Comparison of ENCODE assay signal across 28 cellular contexts in the genomic region with DNA sequence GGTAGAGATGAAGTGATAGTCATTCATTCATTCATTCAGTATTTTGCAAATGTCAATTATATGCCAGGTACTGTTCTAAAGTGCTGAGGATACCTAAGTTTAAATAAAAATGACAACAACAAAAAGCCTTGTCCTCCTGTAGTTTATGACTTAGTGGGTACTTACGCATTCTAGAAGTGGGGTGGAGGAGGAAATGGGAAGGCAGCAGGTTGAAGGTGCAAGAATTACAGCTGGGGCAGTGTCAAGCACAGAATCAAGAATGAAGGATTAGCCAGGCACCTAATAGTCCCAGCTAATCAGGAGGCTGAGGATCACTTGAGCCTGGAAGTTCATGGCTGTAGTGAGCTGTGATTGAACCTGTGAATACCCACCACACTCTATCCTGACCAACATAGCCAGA.
"Had no signal": no experiment of that assay in that cellular context is flagged by ENCODE, and none has a peak within 500 bp of the region (broad histone marks: within the 10 kb centered on the region; RNA-seq: fewer than 3 reads in every experiment).

No MANE protein-coding gene starts in this region.

- H3K4me3 Mint-ChIP-seq: stimulated activated effector memory CD8-positive, alpha-beta T cell treated with anti-CD3 and anti-CD28 coated beads, Interleukin-12 subunit alpha, Interleukin-12 subunit beta, amount 100 ng/mL, for 72 hours; stimulated activated memory B cell treated with anti-CD40 and anti-IgM and Interleukin-4, amounts not matched to agents 10 μg/mL and 1 μg/mL and 100 μg/mL, for 72 hours; stimulated activated naive B cell treated with anti-CD40 and anti-IgM and Interleukin-4, amounts not matched to agents 10 μg/mL and 1 μg/mL and 100 μg/mL, for 72 hours; stimulated activated naive CD8-positive, alpha-beta T cell treated with anti-CD3 and anti-CD28 coated beads, Interleukin-15, amount 100 ng/mL, for 72 hours; stimulated activated naive CD8-positive, alpha-beta T cell treated with anti-CD3 and anti-CD28 coated beads, Interleukin-15, Interleukin-2, amounts not matched to agents 100 ng/mL and 50 ng/mL, for 24 hours; type B pancreatic cell had no signal

- H3K9me3 Mint-ChIP-seq: stimulated activated effector memory CD8-positive, alpha-beta T cell treated with anti-CD3 and anti-CD28 coated beads, Interleukin-12 subunit alpha, Interleukin-12 subunit beta, amount 100 ng/mL, for 72 hours; stimulated activated naive CD8-positive, alpha-beta T cell treated with anti-CD3 and anti-CD28 coated beads, Interleukin-15, amount 100 ng/mL, for 72 hours; type B pancreatic cell had no signal

- H3K9me3 ChIP-seq: stomach, suprapubic skin, testis, thoracic aorta, thyroid gland, tibial artery, tibial nerve, transverse colon, upper lobe of left lung, upper lobe of right lung, uterus, vagina had no signal

- H3K36me3 Mint-ChIP-seq: stimulated activated effector memory CD8-positive, alpha-beta T cell treated with anti-CD3 and anti-CD28 coated beads, Interleukin-12 subunit alpha, Interleukin-12 subunit beta, amount 100 ng/mL, for 72 hours; stimulated activated memory B cell treated with anti-CD40 and anti-IgM and Interleukin-4, amounts not matched to agents 10 μg/mL and 1 μg/mL and 100 μg/mL, for 72 hours; type B pancreatic cell had no signal

- H3K4me1 ChIP-seq: testis, tibial artery, transverse colon, upper lobe of left lung, upper lobe of right lung, uterus, vagina had no signal

- H3K27me3 Mint-ChIP-seq: stimulated activated memory B cell treated with anti-CD40 and anti-IgM and Interleukin-4, amounts not matched to agents 10 μg/mL and 1 μg/mL and 100 μg/mL, for 72 hours; stimulated activated naive CD8-positive, alpha-beta T cell treated with anti-CD3 and anti-CD28 coated beads, Interleukin-15, Interleukin-2, amounts not matched to agents 100 ng/mL and 50 ng/mL, for 24 hours; type B pancreatic cell had no signal

- ATAC-seq: stimulated activated effector memory CD8-positive, alpha-beta T cell treated with anti-CD3 and anti-CD28 coated beads, Interleukin-12 subunit alpha, Interleukin-12 subunit beta, amount 100 ng/mL, for 72 hours; stimulated activated memory B cell treated with anti-CD40 and anti-IgM and Interleukin-4, amounts not matched to agents 10 μg/mL and 1 μg/mL and 100 μg/mL, for 72 hours; stimulated activated naive B cell treated with anti-CD40 and anti-IgM and Interleukin-4, amounts not matched to agents 10 μg/mL and 1 μg/mL and 100 μg/mL, for 72 hours; stimulated activated naive CD8-positive, alpha-beta T cell treated with anti-CD3 and anti-CD28 coated beads, Interleukin-15, amount 100 ng/mL, for 72 hours; stimulated activated naive CD8-positive, alpha-beta T cell treated with anti-CD3 and anti-CD28 coated beads, Interleukin-15, Interleukin-2, amounts not matched to agents 100 U/mL and 50 U/mL, for 24 hours; upper lobe of right lung had no signal

- H3K36me3 ChIP-seq: stomach, suprapubic skin, thoracic aorta, thyroid gland, tibial artery, tibial nerve, transverse colon, upper lobe of left lung, upper lobe of right lung, uterus, vagina had no signal

- H3K27ac Mint-ChIP-seq: stimulated activated effector memory CD8-positive, alpha-beta T cell treated with anti-CD3 and anti-CD28 coated beads, Interleukin-12 subunit alpha, Interleukin-12 subunit beta, amount 100 ng/mL, for 72 hours; stimulated activated memory B cell treated with anti-CD40 and anti-IgM and Interleukin-4, amounts not matched to agents 10 μg/mL and 1 μg/mL and 100 μg/mL, for 72 hours; stimulated activated naive B cell treated with anti-CD40 and anti-IgM and Interleukin-4, amounts not matched to agents 10 μg/mL and 1 μg/mL and 100 μg/mL, for 72 hours; stimulated activated naive CD8-positive, alpha-beta T cell treated with anti-CD3 and anti-CD28 coated beads, Interleukin-15, amount 100 ng/mL, for 72 hours; stimulated activated naive CD8-positive, alpha-beta T cell treated with anti-CD3 and anti-CD28 coated beads, Interleukin-15, Interleukin-2, amounts not matched to agents 100 ng/mL and 50 ng/mL, for 24 hours; type B pancreatic cell had no signal

- H3K4me3 ChIP-seq: stomach, suprapubic skin, testis, thoracic aorta, thyroid gland, tibial artery, tibial nerve, transverse colon, upper lobe of left lung, upper lobe of right lung, uterus, vagina had no signal

- H3K4me1 Mint-ChIP-seq: stimulated activated effector memory CD8-positive, alpha-beta T cell treated with anti-CD3 and anti-CD28 coated beads, Interleukin-12 subunit alpha, Interleukin-12 subunit beta, amount 100 ng/mL, for 72 hours; stimulated activated memory B cell treated with anti-CD40 and anti-IgM and Interleukin-4, amounts not matched to agents 10 μg/mL and 1 μg/mL and 100 μg/mL, for 72 hours; stimulated activated naive CD8-positive, alpha-beta T cell treated with anti-CD3 and anti-CD28 coated beads, Interleukin-15, amount 100 ng/mL, for 72 hours had no signal

- DNase-seq: stimulated activated CD4-positive, alpha-beta T cell treated with anti-CD3 and anti-CD28 coated beads, Interleukin-2, amount 100 ng/mL, for 48 hours; stimulated activated CD4-positive, alpha-beta T cell treated with anti-CD3 and anti-CD28 coated beads, Interleukin-4, amount 100 ng/mL, for 1 hour; stimulated activated CD4-positive, alpha-beta T cell treated with anti-CD3 and anti-CD28 coated beads, Interleukin-4, amount 100 ng/mL, for 24 hours; stimulated activated CD4-positive, alpha-beta T cell treated with anti-CD3 and anti-CD28 coated beads, Interleukin-4, amount 100 ng/mL, for 4 hours; stimulated activated CD8-positive, alpha-beta memory T cell treated with anti-CD3 and anti-CD28 coated beads, Interleukin-4, amount 100 ng/mL, for 48 hours; stimulated activated naive B cell treated with anti-CD40 and anti-IgM and Interleukin-4, amounts not matched to agents 10 μg/mL and 1 μg/mL and 100 μg/mL, for 72 hours; stimulated activated naive CD4-positive, alpha-beta T cell; stimulated activated naive CD4-positive, alpha-beta T cell treated with Interleukin-2 at 50 U/mL for 16 hours; stimulated activated naive CD8-positive, alpha-beta T cell treated with anti-CD3 and anti-CD28 coated beads, Interleukin-15, amount 100 ng/mL, for 72 hours; stimulated activated naive CD8-positive, alpha-beta T cell treated with anti-CD3 and anti-CD28 coated beads, Interleukin-15, Interleukin-2, amounts not matched to agents 100 U/mL and 50 U/mL, for 24 hours; stomach; substantia nigra; testis; thyroid gland; tibial artery; transverse colon; trophoblast cell; upper lobe of left lung; upper lobe of right lung; uterus had no signal
